ENCODE assay signal across 9 cellular contexts in the genomic region with DNA sequence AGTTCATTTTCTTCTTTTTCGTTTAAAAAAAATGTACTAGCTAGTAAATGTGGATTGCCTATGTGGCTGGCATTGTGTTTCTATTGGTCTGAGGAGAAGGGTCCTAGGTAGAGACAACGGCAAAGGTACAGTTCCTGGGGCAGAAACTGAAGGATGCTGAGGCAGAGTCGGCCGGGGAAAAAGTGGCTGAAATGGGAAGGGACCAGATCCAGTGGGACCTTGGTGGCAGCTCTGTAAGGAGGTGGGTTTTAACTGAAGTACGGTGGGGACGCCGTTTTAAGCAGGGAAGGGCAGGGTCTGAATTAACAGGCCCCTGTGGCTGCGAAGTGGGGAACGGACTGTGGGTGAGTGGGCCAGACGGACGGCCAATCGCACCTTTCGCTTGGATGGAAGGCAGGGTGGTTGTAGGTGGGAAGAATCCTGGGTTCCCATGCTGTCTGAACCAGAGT. TPM values are rescaled to one million over a fixed set of nuclear protein-coding genes. Genes with fewer than 3 reads are reported as not detected.
A peak's percentile ranks its signal among the peaks of the same experiment; 100 is the strongest.
DNase-seq lines count a peak whose midpoint lies in the region; ATAC-seq and TF ChIP-seq lines count a peak whose summit lies in the region.
"Had no signal": no experiment of that assay in that cellular context is flagged by ENCODE, and none has a peak within 500 bp of the region (broad histone marks: within the 10 kb centered on the region; RNA-seq: fewer than 3 reads in every experiment).

No MANE protein-coding gene starts in this region.

- H3K27ac ChIP-seq in heart right ventricle (peak overlapping the region in 6 of 10 donors; percentile 95 to 98 (median 97)), right cardiac atrium (ENCODE audit: low read length) (no peak overlapping the region), muscle layer of colon (ENCODE audit: low read depth, low read length) (no peak overlapping the region)

- H3K9me3 ChIP-seq in heart right ventricle (no peaks in the 10 kb centered on the region), right cardiac atrium (ENCODE audit: control insufficient read depth, low read length) (no peaks in the 10 kb centered on the region), muscle layer of colon (ENCODE audit: low read length) (no peaks in the 10 kb centered on the region)
- H3K9me3 ChIP-seq: Peyer's patch had no signal

- H3K9me3 Mint-ChIP-seq in activated T-helper 2 cell treated with anti-CD3 and anti-CD28 coated beads, Interferon-gamma antibody, Interleukin-2, Interleukin-4, amounts not matched to agents 10 μg/mL and 5 μg/mL and 100 μg/mL, durations not matched to agents 14 hours and 24 hours and 36 hours: no peaks in the 10 kb centered on the region

- 63 to 64% methylated on average over 13 of the region's 13 CpGs for WGBS in heart right ventricle, 2 donors
- 64% methylated on average over 13 of the region's 13 CpGs for WGBS in right cardiac atrium

- peaks cover 10% of the 10 kb centered on the region for H3K4me1 Mint-ChIP-seq in activated T-helper 2 cell treated with anti-CD3 and anti-CD28 coated beads, Interferon-gamma antibody, Interleukin-2, Interleukin-4, amounts not matched to agents 10 μg/mL and 5 μg/mL and 100 μg/mL, durations not matched to agents 14 hours and 24 hours and 36 hours (ENCODE audit: low read depth)

- no peak for TF ChIP-seq CTCF in heart right ventricle (IDR thresholded peaks at IDR 0.05)

- H3K27ac Mint-ChIP-seq in activated T-helper 2 cell treated with anti-CD3 and anti-CD28 coated beads, Interferon-gamma antibody, Interleukin-2, Interleukin-4, amounts not matched to agents 10 μg/mL and 5 μg/mL and 100 μg/mL, durations not matched to agents 14 hours and 24 hours and 36 hours: no peak overlapping the region

- intact Hi-C loops in heart right ventricle (cut with DNase I): no loop called here
- intact Hi-C loops in right cardiac atrium (cut with DNase I): no loop called here
- intact Hi-C loops in activated T-helper 2 cell treated with anti-CD3 and anti-CD28 coated beads, Interferon-gamma antibody, Interleukin-2, Interleukin-4, amounts not matched to agents 10 μg/mL and 5 μg/mL and 100 μg/mL, durations not matched to agents 14 hours and 24 hours and 36 hours (cut with micrococcal nuclease): no loop called here

- peak overlapping the region; percentile 64 for H3K4me3 Mint-ChIP-seq in activated T-helper 2 cell treated with anti-CD3 and anti-CD28 coated beads, Interferon-gamma antibody, Interleukin-2, Interleukin-4, amounts not matched to agents 10 μg/mL and 5 μg/mL and 100 μg/mL, durations not matched to agents 14 hours and 24 hours and 36 hours (ENCODE audit: low read depth)

- H3K4me1 ChIP-seq in heart right ventricle: peaks cover 2 to 29% (median 16%) of the 10 kb centered on the region in 9 donors
- peaks cover 5% of the 10 kb centered on the region for H3K4me1 ChIP-seq in right cardiac atrium (ENCODE audit: control insufficient read depth, insufficient read depth, low read length)
- H3K4me1 ChIP-seq in muscle layer of colon (ENCODE audit: insufficient read depth, low read length): peaks cover 7% of the 10 kb centered on the region

- H3K36me3 Mint-ChIP-seq in activated T-helper 2 cell treated with anti-CD3 and anti-CD28 coated beads, Interferon-gamma antibody, Interleukin-2, Interleukin-4, amounts not matched to agents 10 μg/mL and 5 μg/mL and 100 μg/mL, durations not matched to agents 14 hours and 24 hours and 36 hours (ENCODE audit: low read depth): no peaks in the 10 kb centered on the region

- no peak overlapping the region for H3K9ac ChIP-seq in muscle layer of colon (ENCODE audit: low read length)

- H3K27me3 Mint-ChIP-seq in activated T-helper 2 cell treated with anti-CD3 and anti-CD28 coated beads, Interferon-gamma antibody, Interleukin-2, Interleukin-4, amounts not matched to agents 10 μg/mL and 5 μg/mL and 100 μg/mL, durations not matched to agents 14 hours and 24 hours and 36 hours (ENCODE audit: low read depth): peaks cover 6% of the 10 kb centered on the region

- peak overlapping the region in 9 of 10 donors; percentile 71 to 100 (median 99) for H3K4me3 ChIP-seq in heart right ventricle
- no peak overlapping the region for H3K4me3 ChIP-seq in right cardiac atrium (ENCODE audit: low read length)
- peak overlapping the region; percentile 84 to 97 for H3K4me3 ChIP-seq in muscle layer of colon (ENCODE audit: low read depth in 1 of 2, low read length in 2 of 2)

- DNase-seq in heart right ventricle (no peak), right cardiac atrium (no peak), NCI-H1930 (lab: John Stamatoyannopoulos, UW) (no peak), NCI-H510A treated with DMSO at 0.1 percent for 48 hours (lab: John Stamatoyannopoulos, UW) (no peak), HCEC 1CT (no peak)
- DNase-seq in activated T-helper 2 cell treated with anti-CD3 and anti-CD28 coated beads, Interferon-gamma antibody, Interleukin-2, Interleukin-4, amounts not matched to agents 10 μg/mL and 5 μg/mL and 100 μg/mL, durations not matched to agents 14 hours and 24 hours and 36 hours (ENCODE audit: low spot score): no peak

- H3K27me3 ChIP-seq in heart right ventricle (no peaks in the 10 kb centered on the region), right cardiac atrium (ENCODE audit: control insufficient read depth, insufficient read depth) (no peaks in the 10 kb centered on the region), muscle layer of colon (ENCODE audit: control insufficient read depth in 1 of 2, insufficient read depth in 2 of 2, low read length in 2 of 2) (no peaks in the 10 kb centered on the region)
- H3K27me3 ChIP-seq: Peyer's patch had no signal

- peaks cover 0 to 9% (median 0%) of the 10 kb centered on the region in 9 donors for H3K36me3 ChIP-seq in heart right ventricle
- no peaks in the 10 kb centered on the region for H3K36me3 ChIP-seq in muscle layer of colon (ENCODE audit: insufficient read depth, low read length)

- ATAC-seq in heart right ventricle (peak in 3 of 8 donors; percentile 1 to 5 (median 2)), right cardiac atrium (no peak), HG02870 (IDR thresholded peaks at IDR 0.05; ENCODE audit: unreplicated experiment) (no peak)

RNA-seq across cellular contexts. Expression of a gene that starts 0.4 kb away (rescaled TPM):
- total RNA-seq in heart right ventricle: 100 to 1,000 TPM in 2 of 10 donors, 10 to 100 TPM in 8; 59.6 to 161 (median 92.0) TPM
- 10 to 100 TPM; 36.9 to 48.2 TPM for polyA plus RNA-seq in heart right ventricle
- total RNA-seq in right cardiac atrium: 10 to 100 TPM; 45.9 to 56.4 (median 55.2) TPM
- 25.8 TPM for polyA plus RNA-seq in right cardiac atrium
- total RNA-seq in activated T-helper 2 cell treated with anti-CD3 and anti-CD28 coated beads, Interferon-gamma antibody, Interleukin-2, Interleukin-4, amounts not matched to agents 10 μg/mL and 5 μg/mL and 100 μg/mL, durations not matched to agents 14 hours and 24 hours and 36 hours: 28.6 and 32.1 TPM in 2 replicates

Comparison
In these comparisons a context has a peak if more than half of its experiments do, and no peak if none do; other contexts are left out.
1. H3K27ac ChIP-seq: peak in heart right ventricle (6 of 10); none in right cardiac atrium (single experiment) and muscle layer of colon (single experiment).